14 cellular contexts compared by ENCODE assay signal in the genomic region with DNA sequence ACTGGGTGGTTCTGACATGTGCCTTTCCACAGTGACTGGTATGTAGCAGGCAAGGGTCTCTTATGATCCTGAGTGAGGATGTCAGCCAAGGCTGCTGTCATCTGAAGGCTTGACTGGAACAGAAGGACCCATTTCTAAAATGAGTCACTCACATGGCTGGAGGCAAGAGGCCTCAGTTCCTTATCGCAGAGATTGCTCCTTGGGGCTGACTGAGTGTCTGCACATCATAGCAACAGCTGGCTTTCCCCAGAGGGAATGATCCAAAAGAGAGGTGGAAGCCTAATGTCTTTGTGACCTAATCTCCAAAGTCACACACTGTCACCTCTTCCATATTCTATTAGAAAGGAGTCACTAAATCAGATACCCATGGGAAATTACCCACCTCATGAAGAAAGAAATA.
"Had no signal": no experiment of that assay in that cellular context is flagged by ENCODE, and none has a peak within 500 bp of the region (broad histone marks: within the 10 kb centered on the region; RNA-seq: fewer than 3 reads in every experiment).

No MANE protein-coding gene starts in this region.

- H3K9me3 ChIP-seq: testis, uterus had no signal

- H3K9me3 Mint-ChIP-seq: activated naive CD4-positive, alpha-beta T cell treated with anti-CD3 and anti-CD28 coated beads, Interleukin-2, amount 50 U/mL, for 72 hours; activated T-helper 2 cell treated with anti-CD3 and anti-CD28 coated beads, Interferon-gamma antibody, Interleukin-2, Interleukin-4, amounts not matched to agents 10 μg/mL and 5 μg/mL and 100 μg/mL, durations not matched to agents 14 hours and 24 hours and 36 hours; stimulated activated naive CD8-positive, alpha-beta T cell treated with anti-CD3 and anti-CD28 coated beads, Interleukin-15, Interleukin-2, amounts not matched to agents 100 ng/mL and 50 ng/mL, for 24 hours; T-helper 2 cell treated with Interferon-gamma antibody and Interleukin-4, amounts not matched to agents 5 μg/mL and 100 μg/mL, for 36 hours had no signal

- H3K27me3 ChIP-seq: testis, uterus had no signal

- ATAC-seq: activated CD8-positive, alpha-beta T cell treated with anti-CD3 and anti-CD28 coated beads, Interleukin-2, amount 10 ng/mL, durations not matched to agents 7 days and 5 days had no signal

- FAIRE-seq: endometrium, frontal cortex had no signal

- H3K27ac Mint-ChIP-seq: activated CD8-positive, alpha-beta T cell treated with anti-CD3 and anti-CD28 coated beads, Interleukin-2, amount 10 ng/mL, durations not matched to agents 7 days and 5 days; activated naive CD4-positive, alpha-beta T cell treated with anti-CD3 and anti-CD28 coated beads, Interleukin-2, amount 50 U/mL, for 72 hours; activated T-helper 2 cell treated with anti-CD3 and anti-CD28 coated beads, Interferon-gamma antibody, Interleukin-2, Interleukin-4, amounts not matched to agents 10 μg/mL and 5 μg/mL and 100 μg/mL, durations not matched to agents 14 hours and 24 hours and 36 hours; stimulated activated naive CD8-positive, alpha-beta T cell treated with anti-CD3 and anti-CD28 coated beads, Interleukin-15, Interleukin-2, amounts not matched to agents 100 ng/mL and 50 ng/mL, for 24 hours; T-helper 2 cell treated with Interferon-gamma antibody and Interleukin-4, amounts not matched to agents 5 μg/mL and 100 μg/mL, for 36 hours had no signal

- DNase-seq: activated CD4-positive, alpha-beta T cell treated with anti-CD3 and anti-CD28 coated beads for 1 hour; activated CD8-positive, alpha-beta T cell treated with anti-CD3 and anti-CD28 coated beads, Interleukin-2, amount 10 ng/mL, durations not matched to agents 7 days and 5 days; amniotic stem cell; kidney glomerular epithelial cell; stimulated activated CD4-positive, alpha-beta T cell treated with anti-CD3 and anti-CD28 coated beads, Interleukin-12 subunit alpha, Interleukin-12 subunit beta, amount 100 ng/mL, for 4 hours; SW 1271; testis; uterus had no signal

- H3K27ac ChIP-seq: testis, uterus had no signal

- H3K4me1 ChIP-seq: testis, uterus had no signal

- H3K36me3 ChIP-seq: uterus had no signal

- H3K4me3 Mint-ChIP-seq: activated CD8-positive, alpha-beta T cell treated with anti-CD3 and anti-CD28 coated beads, Interleukin-2, amount 10 ng/mL, durations not matched to agents 7 days and 5 days; stimulated activated naive CD8-positive, alpha-beta T cell treated with anti-CD3 and anti-CD28 coated beads, Interleukin-15, Interleukin-2, amounts not matched to agents 100 ng/mL and 50 ng/mL, for 24 hours; T-helper 2 cell treated with Interferon-gamma antibody and Interleukin-4, amounts not matched to agents 5 μg/mL and 100 μg/mL, for 36 hours had no signal

- H3K4me3 ChIP-seq: testis, uterus had no signal

- H3K27me3 Mint-ChIP-seq: stimulated activated naive CD8-positive, alpha-beta T cell treated with anti-CD3 and anti-CD28 coated beads, Interleukin-15, Interleukin-2, amounts not matched to agents 100 ng/mL and 50 ng/mL, for 24 hours had no signal
